ENCODE assay signal across 8 cellular contexts in the genomic region with DNA sequence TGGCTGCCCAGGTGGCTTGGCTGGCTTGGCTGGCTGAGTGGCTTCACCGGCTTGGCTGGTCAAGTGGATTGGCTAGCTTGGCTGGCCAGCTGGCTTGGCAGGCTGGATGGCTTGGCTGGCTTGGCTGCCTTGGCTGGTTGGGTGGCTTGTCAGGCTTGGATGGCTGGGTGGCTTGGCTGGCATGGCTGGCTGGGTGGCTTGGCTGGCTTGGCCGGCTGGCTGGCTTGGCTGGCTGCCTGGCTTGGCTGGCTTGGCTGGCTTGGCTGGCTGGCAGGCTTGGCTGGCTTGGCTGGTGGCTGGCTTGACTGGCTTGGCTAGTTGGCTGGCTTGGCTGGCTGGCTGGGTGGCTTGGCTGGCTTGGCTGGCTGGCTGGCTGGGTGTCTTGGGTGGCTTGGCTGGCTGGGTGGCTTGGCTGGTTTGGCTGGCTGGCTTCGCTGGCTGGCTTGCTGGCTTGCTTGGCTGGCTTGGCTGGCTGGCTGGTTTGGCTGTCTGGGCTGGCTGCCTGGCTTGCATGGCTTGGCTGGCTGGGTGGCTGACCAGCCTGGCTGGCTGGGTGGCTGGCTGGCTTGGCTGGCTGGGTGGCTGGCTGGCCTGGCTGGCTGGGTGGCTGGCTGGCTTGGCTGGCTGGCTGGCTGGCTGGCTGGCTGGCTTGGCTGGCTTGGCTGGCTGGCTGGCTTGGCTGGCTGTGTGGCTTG.
DNase-seq lines count a peak whose midpoint lies in the region; ATAC-seq and TF ChIP-seq lines count a peak whose summit lies in the region.
"Not testable (repeated sequence)": the region's sequence is repeated elsewhere in the genome, so short reads cannot be mapped to it uniquely, and the experiment has no call there.

No MANE protein-coding gene starts in this region.

- H3K9ac ChIP-seq in trophoblast cell (ENCODE audit: low read length), result not testable (repeated sequence)

- H4K12ac ChIP-seq in trophoblast cell (ENCODE audit: low read depth, low read length), result not testable (repeated sequence)

- H3K79me2 ChIP-seq in trophoblast cell (ENCODE audit: control insufficient read depth, insufficient read depth, low read length, poor library complexity), result not testable (repeated sequence)

- H3K27me3 Mint-ChIP-seq in CD4-positive, alpha-beta T cell, result not testable (repeated sequence)

- not testable (repeated sequence) for H3K4me3 ChIP-seq in esophagus muscularis mucosa, right lobe of liver
- peak overlapping the region; percentile 54 for H3K4me3 ChIP-seq in trophoblast cell (ENCODE audit: low read depth, low read length)

- H3K4me2 ChIP-seq in trophoblast cell (ENCODE audit: low read length), result not testable (repeated sequence)

- not testable (repeated sequence) for H3K79me1 ChIP-seq in trophoblast cell (ENCODE audit: low read length)

- H3K23ac ChIP-seq in trophoblast cell (ENCODE audit: low read length), result not testable (repeated sequence)

- H3K27ac ChIP-seq in CD4-positive, alpha-beta T cell (ENCODE audit: low read depth, low read length); esophagus muscularis mucosa (replicated peaks in 1 of 4); right lobe of liver; trophoblast cell (ENCODE audit: low read depth, low read length): not testable (repeated sequence)

- H3K4me1 Mint-ChIP-seq in CD4-positive, alpha-beta T cell (ENCODE audit: low read depth), result not testable (repeated sequence)

- DNase-seq in CD4-positive, alpha-beta T cell, result peak in 7 of 10 experiments; percentile 1 to 35 (median 9)
- DNase-seq in T-helper 1 cell (peak in 3 of 5 donors; percentile 12 to 30 (median 15)), esophagus muscularis mucosa (ENCODE audit: extremely low spot score) (peak; percentile 92), right lobe of liver (peak; percentile 31 to 69 (median 61)), trophoblast cell (peak; percentile 0)
- DNase-seq in activated CD8-positive, alpha-beta memory T cell treated with anti-CD3 and anti-CD28 coated beads for 4 hours (ENCODE audit: low read depth in 2 of 2), result peak; percentile 0 to 1
- DNase-seq in activated naive CD4-positive, alpha-beta T cell treated with anti-CD3 and anti-CD28 coated beads, Interleukin-2, amount 50 U/mL, for 16 hours, result peak; percentile 19
- peak; percentile 4 for DNase-seq in stimulated activated naive CD8-positive, alpha-beta T cell treated with anti-CD3 and anti-CD28 coated beads, Interleukin-15, Interleukin-2, amounts not matched to agents 100 U/mL and 50 U/mL, for 24 hours

- H4K8ac ChIP-seq in trophoblast cell (ENCODE audit: low read depth, low read length), result not testable (repeated sequence)

- not testable (repeated sequence) for H3K27me3 ChIP-seq in CD4-positive, alpha-beta T cell (ENCODE audit: control insufficient read depth, insufficient read depth, low read length); esophagus muscularis mucosa; right lobe of liver; trophoblast cell (ENCODE audit: insufficient read depth, low read length)

- not testable (repeated sequence) for H3K27ac Mint-ChIP-seq in CD4-positive, alpha-beta T cell

- H2BK120ac ChIP-seq in trophoblast cell (ENCODE audit: insufficient read depth, low read length, poor library complexity), result not testable (repeated sequence)

- not testable (repeated sequence) for H3K4me1 ChIP-seq in esophagus muscularis mucosa; right lobe of liver; trophoblast cell (ENCODE audit: control insufficient read depth in 1 of 2, insufficient read depth in 2 of 2, low read length in 2 of 2)

- TF ChIP-seq CTCF in CD4-positive, alpha-beta T cell (IDR thresholded peaks at IDR 0.05); esophagus muscularis mucosa (IDR thresholded peaks at IDR 0.05); right lobe of liver (IDR thresholded peaks at IDR 0.05): not testable (repeated sequence)

- not testable (repeated sequence) for H3K36me3 Mint-ChIP-seq in CD4-positive, alpha-beta T cell (ENCODE audit: low read depth)

- not testable (repeated sequence) for H2AFZ ChIP-seq in trophoblast cell (ENCODE audit: insufficient read depth, low read length, poor library complexity)

- POLR2A ChIA-PET in CD4-positive, alpha-beta T cell (lab: Charles Lee), result not testable (repeated sequence)

- H3K36me3 ChIP-seq in esophagus muscularis mucosa; right lobe of liver; trophoblast cell (ENCODE audit: control insufficient read depth in 1 of 2, insufficient read depth in 2 of 2, low read length in 2 of 2): not testable (repeated sequence)

- not testable (repeated sequence) for H2BK5ac ChIP-seq in trophoblast cell (ENCODE audit: low read depth, low read length, poor library complexity)

- not testable (repeated sequence) for H3K4ac ChIP-seq in trophoblast cell (ENCODE audit: low read depth, low read length)

- ATAC-seq in CD4-positive, alpha-beta T cell (ENCODE audit: poor library complexity); right lobe of liver; stimulated activated naive CD8-positive, alpha-beta T cell treated with anti-CD3 and anti-CD28 coated beads, Interleukin-15, Interleukin-2, amounts not matched to agents 100 U/mL and 50 U/mL, for 24 hours: not testable (repeated sequence)

- not testable (repeated sequence) for TF ChIP-seq EP300 in esophagus muscularis mucosa (IDR thresholded peaks at IDR 0.05)

- 58% methylated on average over 3 of the region's 3 CpGs for WGBS in esophagus muscularis mucosa
- WGBS in right lobe of liver (ENCODE audit: insufficient coverage, low coverage, low lambda C conversion rate, missing lambda C conversion rate), result 48% methylated on average over 3 of the region's 3 CpGs
- WGBS in trophoblast cell (ENCODE audit: extremely low coverage, insufficient coverage, insufficient read length), result no CpG with 5 or more reads among the region's 3 CpGs

- H4K91ac ChIP-seq in trophoblast cell (ENCODE audit: low read depth, low read length), result not testable (repeated sequence)

- CTCF ChIA-PET in CD4-positive, alpha-beta T cell (lab: Charles Lee), result not testable (repeated sequence)

- H2BK12ac ChIP-seq in trophoblast cell (ENCODE audit: low read length), result not testable (repeated sequence)

- H2AK5ac ChIP-seq in trophoblast cell (ENCODE audit: low read length), result not testable (repeated sequence)

- H3K14ac ChIP-seq in trophoblast cell (ENCODE audit: low read length), result not testable (repeated sequence)

- not testable (repeated sequence) for TF ChIP-seq POLR2A in esophagus muscularis mucosa (IDR thresholded peaks at IDR 0.05; ENCODE audit: low read depth); right lobe of liver (IDR thresholded peaks at IDR 0.05)

- not testable (repeated sequence) for H3K9me3 Mint-ChIP-seq in CD4-positive, alpha-beta T cell

- not testable (repeated sequence) for H3K4me3 Mint-ChIP-seq in CD4-positive, alpha-beta T cell

- intact Hi-C loops in CD4-positive, alpha-beta T cell (cut with DNase I, micrococcal nuclease); esophagus muscularis mucosa (cut with DNase I); right lobe of liver (cut with DNase I): not testable (repeated sequence)

- H3K18ac ChIP-seq in trophoblast cell (ENCODE audit: low read length), result not testable (repeated sequence)

- not testable (repeated sequence) for H3K9me3 ChIP-seq in CD4-positive, alpha-beta T cell (ENCODE audit: control insufficient read depth, low read length); esophagus muscularis mucosa; right lobe of liver
- H3K9me3 ChIP-seq in trophoblast cell (ENCODE audit: insufficient read depth, low read depth, low read length), result peaks cover 20% of the 10 kb centered on the region

Comparison
In these comparisons a context has a peak if more than half of its experiments do, and no peak if none do; other contexts are left out.
1. DNase-seq: peak in every context shown above with its lines; median percentile 92 in esophagus muscularis mucosa; 61 in right lobe of liver; 19 in activated naive CD4-positive, alpha-beta T cell treated with anti-CD3 and anti-CD28 coated beads, Interleukin-2, amount 50 U/mL, for 16 hours; 15 in T-helper 1 cell; 9 in CD4-positive, alpha-beta T cell; 4 in stimulated activated naive CD8-positive, alpha-beta T cell treated with anti-CD3 and anti-CD28 coated beads, Interleukin-15, Interleukin-2, amounts not matched to agents 100 U/mL and 50 U/mL, for 24 hours; 0 in activated CD8-positive, alpha-beta memory T cell treated with anti-CD3 and anti-CD28 coated beads for 4 hours; 0 in trophoblast cell.